Comparison of ENCODE assay signal across 8 cellular contexts in the genomic region with DNA sequence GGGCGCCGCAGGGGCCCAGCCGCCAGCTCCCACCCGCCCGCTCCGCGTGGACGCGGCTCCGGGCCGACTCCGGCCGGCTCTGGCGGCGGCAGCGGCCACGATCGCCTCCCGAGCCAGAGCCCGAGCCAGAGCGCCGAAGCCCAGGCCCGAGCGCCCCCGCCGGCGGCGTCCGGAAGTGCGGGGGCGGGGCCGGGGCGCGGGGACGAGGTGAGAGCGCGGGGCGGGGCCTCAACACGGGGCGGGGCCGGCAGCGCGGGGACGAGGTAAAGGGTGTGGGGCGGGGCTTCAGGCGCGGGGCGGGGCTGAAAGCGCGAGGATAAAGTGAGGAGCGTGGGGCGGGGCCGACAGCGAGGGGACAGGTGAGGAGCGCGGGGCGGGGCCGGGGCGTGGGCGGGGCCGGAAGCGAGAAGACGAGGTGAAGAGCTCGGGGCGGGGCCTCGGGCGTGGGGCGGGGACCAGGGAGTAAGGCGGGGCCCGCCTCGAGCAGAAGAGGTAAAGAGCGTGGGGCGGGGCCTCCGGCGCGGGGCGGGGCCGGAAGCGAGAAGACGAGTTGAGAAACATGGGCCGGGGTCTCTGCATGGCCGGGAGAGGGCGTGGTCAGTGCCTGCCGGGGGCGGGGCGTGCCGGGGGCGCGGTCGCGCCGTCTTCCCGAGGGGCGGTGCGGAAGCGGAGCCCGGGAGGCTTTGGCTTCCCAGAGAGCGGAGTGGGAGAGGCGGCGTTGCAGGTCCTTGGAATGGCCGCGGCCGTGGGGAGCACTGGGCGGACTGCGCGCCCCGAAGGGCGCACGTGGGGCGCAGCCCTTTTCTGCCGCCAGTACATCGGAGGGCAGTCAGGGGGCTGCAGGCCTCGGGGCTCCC. TPM values are rescaled to one million over a fixed set of nuclear protein-coding genes. Genes with fewer than 3 reads are reported as not detected.
A peak's percentile ranks its signal among the peaks of the same experiment; 100 is the strongest.
DNase-seq lines count a peak whose midpoint lies in the region; ATAC-seq and TF ChIP-seq lines count a peak whose summit lies in the region.

A gene with protein sequence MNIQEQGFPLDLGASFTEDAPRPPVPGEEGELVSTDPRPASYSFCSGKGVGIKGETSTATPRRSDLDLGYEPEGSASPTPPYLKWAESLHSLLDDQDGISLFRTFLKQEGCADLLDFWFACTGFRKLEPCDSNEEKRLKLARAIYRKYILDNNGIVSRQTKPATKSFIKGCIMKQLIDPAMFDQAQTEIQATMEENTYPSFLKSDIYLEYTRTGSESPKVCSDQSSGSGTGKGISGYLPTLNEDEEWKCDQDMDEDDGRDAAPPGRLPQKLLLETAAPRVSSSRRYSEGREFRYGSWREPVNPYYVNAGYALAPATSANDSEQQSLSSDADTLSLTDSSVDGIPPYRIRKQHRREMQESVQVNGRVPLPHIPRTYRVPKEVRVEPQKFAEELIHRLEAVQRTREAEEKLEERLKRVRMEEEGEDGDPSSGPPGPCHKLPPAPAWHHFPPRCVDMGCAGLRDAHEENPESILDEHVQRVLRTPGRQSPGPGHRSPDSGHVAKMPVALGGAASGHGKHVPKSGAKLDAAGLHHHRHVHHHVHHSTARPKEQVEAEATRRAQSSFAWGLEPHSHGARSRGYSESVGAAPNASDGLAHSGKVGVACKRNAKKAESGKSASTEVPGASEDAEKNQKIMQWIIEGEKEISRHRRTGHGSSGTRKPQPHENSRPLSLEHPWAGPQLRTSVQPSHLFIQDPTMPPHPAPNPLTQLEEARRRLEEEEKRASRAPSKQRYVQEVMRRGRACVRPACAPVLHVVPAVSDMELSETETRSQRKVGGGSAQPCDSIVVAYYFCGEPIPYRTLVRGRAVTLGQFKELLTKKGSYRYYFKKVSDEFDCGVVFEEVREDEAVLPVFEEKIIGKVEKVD (minus strand): TSS at position 177 of the 857 bp plus-strand sequence. CDS start 5,698 bp downstream, outside the sequence.

- no peaks in the 10 kb centered on the region for H3K27me3 Mint-ChIP-seq in activated T-cell treated with anti-CD3 and anti-CD28 coated beads, Interleukin-2, amount 50 U/mL, for 24 hours

- H3K79me2 ChIP-seq in KMS-11 (ENCODE audit: insufficient read depth, low read depth), result peaks cover 31% of the 10 kb centered on the region; the same call in 1 of the 2 replicates

- ATAC-seq in GM21529 (IDR thresholded peaks at IDR 0.05; ENCODE audit: unreplicated experiment), result peak; percentile 53

- H3K27ac Mint-ChIP-seq in activated T-cell treated with anti-CD3 and anti-CD28 coated beads, Interleukin-2, amount 50 U/mL, for 24 hours, result peak within 1 kb of the TSS; percentile 87

- H3K4me1 ChIP-seq in KMS-11 (ENCODE audit: low read depth, poor library complexity, severe bottlenecking) (peaks cover 21% of the 10 kb centered on the region), esophagus (ENCODE audit: control insufficient read depth in 2 of 2, insufficient read depth in 2 of 2, low read length in 1 of 2) (peaks cover 5 to 20% of the 10 kb centered on the region in 2 donors), mucosa of stomach (ENCODE audit: control insufficient read depth, insufficient read depth, low read length) (peaks cover 5% of the 10 kb centered on the region)

- DNase-seq in DMS 273 (lab: John Stamatoyannopoulos, UW; ENCODE audit: unreplicated experiment), result peak; percentile 100
- DNase-seq in activated T-cell treated with anti-CD3 and anti-CD28 coated beads, Interleukin-2, amount 50 U/mL, for 24 hours, result peak; percentile 100
- DNase-seq in stimulated activated CD8-positive, alpha-beta memory T cell treated with anti-CD3 and anti-CD28 coated beads, Interleukin-4, amount 100 ng/mL, for 48 hours, result peak; percentile 100

- H3K27me3 ChIP-seq in KMS-11 (ENCODE audit: insufficient read depth, low read depth), result no peaks in the 10 kb centered on the region
- H3K27me3 ChIP-seq in esophagus (ENCODE audit: control insufficient read depth in 1 of 2, insufficient read depth in 2 of 2, low read length in 2 of 2), result no peaks in the 10 kb centered on the region
- no peaks in the 10 kb centered on the region for H3K27me3 ChIP-seq in mucosa of stomach (ENCODE audit: control insufficient read depth, insufficient read depth, low read length)

- H3K4me1 Mint-ChIP-seq in activated T-cell treated with anti-CD3 and anti-CD28 coated beads, Interleukin-2, amount 50 U/mL, for 24 hours (ENCODE audit: low read depth), result peaks cover 53% of the 10 kb centered on the region

- WGBS in esophagus, 2 donors, result 2% methylated on average over 46 to 113 of the region's 113 CpGs

- no peaks in the 10 kb centered on the region for H4K20me1 ChIP-seq in KMS-11 (ENCODE audit: insufficient read depth)

- H3K4me2 ChIP-seq in KMS-11, result peak within 1 kb of the TSS; percentile 90

- H3K4me3 Mint-ChIP-seq in activated T-cell treated with anti-CD3 and anti-CD28 coated beads, Interleukin-2, amount 50 U/mL, for 24 hours, result peak within 1 kb of the TSS; percentile 83

- H3K9ac ChIP-seq in KMS-11 (peak within 1 kb of the TSS; percentile 68), mucosa of stomach (ENCODE audit: low read length) (peak within 1 kb of the TSS; percentile 59)

- H3K4me3 ChIP-seq in KMS-11 (IDR thresholded peaks at IDR 0.05; ENCODE audit: insufficient read depth, low read depth, low read length) (no peak within 1 kb of the TSS), esophagus (ENCODE audit: low read depth in 1 of 2, low read length in 2 of 2) (peak within 1 kb of the TSS; percentile 57 to 84), mucosa of stomach (ENCODE audit: low read length) (peak within 1 kb of the TSS; percentile 4)

- H3K36me3 ChIP-seq in KMS-11 (ENCODE audit: insufficient read depth) (no peaks in the 10 kb centered on the region), esophagus (ENCODE audit: control insufficient read depth in 2 of 2, insufficient read depth in 2 of 2, low read length in 1 of 2) (peaks cover 0 to 1% of the 10 kb centered on the region in 2 donors), mucosa of stomach (ENCODE audit: control insufficient read depth, insufficient read depth, low read length) (no peaks in the 10 kb centered on the region)

- peaks cover 14% of the 10 kb centered on the region for H3K36me3 Mint-ChIP-seq in activated T-cell treated with anti-CD3 and anti-CD28 coated beads, Interleukin-2, amount 50 U/mL, for 24 hours (ENCODE audit: low read depth)

- TF ChIP-seq CTCF in KMS-11 (conservative IDR thresholded peaks at IDR 0.05; ENCODE audit: low read depth, low read length), result no peak; the same call in 1 of the 2 replicates

- H3K9me3 ChIP-seq in esophagus (ENCODE audit: control insufficient read depth in 2 of 2, insufficient read depth in 1 of 2, low read depth in 1 of 2, low read length in 1 of 2) (no peaks in the 10 kb centered on the region), mucosa of stomach (ENCODE audit: control insufficient read depth, low read length) (no peaks in the 10 kb centered on the region)

- no peaks in the 10 kb centered on the region for H3K9me3 Mint-ChIP-seq in activated T-cell treated with anti-CD3 and anti-CD28 coated beads, Interleukin-2, amount 50 U/mL, for 24 hours

- no peak within 1 kb of the TSS; the same call in 1 of the 2 replicates for H3K27ac ChIP-seq in KMS-11
- H3K27ac ChIP-seq in esophagus (ENCODE audit: low read depth in 2 of 2, low read length in 1 of 2), result peak within 1 kb of the TSS; percentile 84 to 88

- H2AFZ ChIP-seq in KMS-11 (ENCODE audit: low read depth), result peak within 1 kb of the TSS; percentile 87

TF ChIP-seq in PFSK-1, 5 proteins besides CTCF, POLR2A, EP300 and RAD21:
- TF ChIP-seq SIN3A (IDR thresholded peaks at IDR 0.05; ENCODE audit: borderline replicate concordance, insufficient read depth, low read length) (no peak), TAF1 (IDR thresholded peaks at IDR 0.05; ENCODE audit: borderline replicate concordance, insufficient read depth, low read length) (peak; percentile 41; the same call in 1 of the 2 replicates), FOXP2 (optimal IDR thresholded peaks at IDR 0.05; ENCODE audit: borderline replicate concordance, extremely low read depth, extremely low read length, insufficient read depth) (peak; percentile 25), POLR2AphosphoS5 (IDR thresholded peaks at IDR 0.05; ENCODE audit: low read depth, low read length) (peak; percentile 17; the same call in 1 of the 2 replicates)
- TF ChIP-seq, protein P1, sequence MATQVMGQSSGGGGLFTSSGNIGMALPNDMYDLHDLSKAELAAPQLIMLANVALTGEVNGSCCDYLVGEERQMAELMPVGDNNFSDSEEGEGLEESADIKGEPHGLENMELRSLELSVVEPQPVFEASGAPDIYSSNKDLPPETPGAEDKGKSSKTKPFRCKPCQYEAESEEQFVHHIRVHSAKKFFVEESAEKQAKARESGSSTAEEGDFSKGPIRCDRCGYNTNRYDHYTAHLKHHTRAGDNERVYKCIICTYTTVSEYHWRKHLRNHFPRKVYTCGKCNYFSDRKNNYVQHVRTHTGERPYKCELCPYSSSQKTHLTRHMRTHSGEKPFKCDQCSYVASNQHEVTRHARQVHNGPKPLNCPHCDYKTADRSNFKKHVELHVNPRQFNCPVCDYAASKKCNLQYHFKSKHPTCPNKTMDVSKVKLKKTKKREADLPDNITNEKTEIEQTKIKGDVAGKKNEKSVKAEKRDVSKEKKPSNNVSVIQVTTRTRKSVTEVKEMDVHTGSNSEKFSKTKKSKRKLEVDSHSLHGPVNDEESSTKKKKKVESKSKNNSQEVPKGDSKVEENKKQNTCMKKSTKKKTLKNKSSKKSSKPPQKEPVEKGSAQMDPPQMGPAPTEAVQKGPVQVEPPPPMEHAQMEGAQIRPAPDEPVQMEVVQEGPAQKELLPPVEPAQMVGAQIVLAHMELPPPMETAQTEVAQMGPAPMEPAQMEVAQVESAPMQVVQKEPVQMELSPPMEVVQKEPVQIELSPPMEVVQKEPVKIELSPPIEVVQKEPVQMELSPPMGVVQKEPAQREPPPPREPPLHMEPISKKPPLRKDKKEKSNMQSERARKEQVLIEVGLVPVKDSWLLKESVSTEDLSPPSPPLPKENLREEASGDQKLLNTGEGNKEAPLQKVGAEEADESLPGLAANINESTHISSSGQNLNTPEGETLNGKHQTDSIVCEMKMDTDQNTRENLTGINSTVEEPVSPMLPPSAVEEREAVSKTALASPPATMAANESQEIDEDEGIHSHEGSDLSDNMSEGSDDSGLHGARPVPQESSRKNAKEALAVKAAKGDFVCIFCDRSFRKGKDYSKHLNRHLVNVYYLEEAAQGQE (IDR thresholded peaks at IDR 0.05; ENCODE audit: insufficient read depth in 1 of 2, low read depth in 2 of 2, low read length in 2 of 2), result no peak

RNA-seq across cellular contexts. Expression of the gene that starts here (rescaled TPM):
- polyA plus RNA-seq in PFSK-1 (2012; ENCODE audit: insufficient read length, low read depth), result 76.2 TPM
- 10 to 100 TPM; 11.9 to 16.7 TPM for polyA plus RNA-seq in esophagus
